In genomic region chr20:62861732-62862336, GRCh38 we compare ENCODE assay signal across 8 cellular contexts. TPM values are rescaled to one million over a fixed set of nuclear protein-coding genes. Genes with fewer than 3 reads are reported as not detected.
DNase-seq lines count a peak whose midpoint lies in the region; ATAC-seq and TF ChIP-seq lines count a peak whose summit lies in the region.

Gene TCFL5 (minus strand): TSS chr20:62861822. CDS start chr20:62861670, 152 bp downstream.

- H3K4me1 Mint-ChIP-seq in HFFc6 (ENCODE audit: low read depth): peaks cover 25% of the 10 kb centered on the region
- peaks cover 4% of the 10 kb centered on the region for H3K4me1 Mint-ChIP-seq in T-helper 2 cell treated with Interferon-gamma antibody and Interleukin-4, amounts not matched to agents 5 μg/mL and 100 μg/mL, for 36 hours (ENCODE audit: low read depth)

- peaks cover 11% of the 10 kb centered on the region; the same call in 1 of the 2 replicates for H3K36me3 Mint-ChIP-seq in HFFc6 (ENCODE audit: low read depth)
- peaks cover 7% of the 10 kb centered on the region for H3K36me3 Mint-ChIP-seq in T-helper 2 cell treated with Interferon-gamma antibody and Interleukin-4, amounts not matched to agents 5 μg/mL and 100 μg/mL, for 36 hours (ENCODE audit: low read depth)

- no peak for TF ChIP-seq CTCF in HFFc6 (IDR thresholded peaks at IDR 0.05)

- peak; percentile 78 for DNase-seq in GDM1 (lab: John Stamatoyannopoulos, UW)
- DNase-seq in HFFc6: peak; percentile 75
- DNase-seq in NCI-H1092 treated with DMSO at 0.1 percent for 48 hours (lab: John Stamatoyannopoulos, UW): peak; percentile 79
- DNase-seq in T-helper 2 cell treated with Interferon-gamma antibody and Interleukin-4, amounts not matched to agents 5 μg/mL and 100 μg/mL, for 36 hours (ENCODE audit: low spot score): peak; percentile 92
- DNase-seq in anterior cingulate cortex (lab: John Stamatoyannopoulos, UW): peak in 54 of 58 donors; percentile 63 to 95 (median 87)
- peak; percentile 84 for DNase-seq in hepatic stellate cell (ENCODE audit: low spot score)
- DNase-seq in retina: peak; percentile 83
- DNase-seq in aorta: peak; percentile 89 to 96

- peaks cover 0 to under 1% of the 10 kb centered on the region in 2 donors for H3K36me3 ChIP-seq in aorta (ENCODE audit: control insufficient read depth in 1 of 2, insufficient read depth in 2 of 2, low read length in 1 of 2)

- peak; percentile 99 for ATAC-seq in aorta (ENCODE audit: low FRiP score)

- H3K4me3 ChIP-seq in aorta (ENCODE audit: low read length in 2 of 2): peak within 1 kb of the TSS; percentile 61 to 74

- no peaks in the 10 kb centered on the region for H3K27me3 ChIP-seq in aorta (ENCODE audit: control insufficient read depth in 1 of 2, insufficient read depth in 2 of 2, low read length in 1 of 2)

- H3K27me3 Mint-ChIP-seq in HFFc6 (ENCODE audit: insufficient read depth): peaks cover 8% of the 10 kb centered on the region; the same call in 1 of the 2 replicates
- peaks cover 22% of the 10 kb centered on the region for H3K27me3 Mint-ChIP-seq in T-helper 2 cell treated with Interferon-gamma antibody and Interleukin-4, amounts not matched to agents 5 μg/mL and 100 μg/mL, for 36 hours (ENCODE audit: low read depth)

- no peaks in the 10 kb centered on the region for H3K4me1 ChIP-seq in aorta (ENCODE audit: control insufficient read depth in 1 of 2, insufficient read depth in 2 of 2, low read length in 2 of 2)

- WGBS in aorta, 2 donors: 10 to 20% methylated on average over 25 to 69 of the region's 69 CpGs

- intact Hi-C loops in aorta (cut with DNase I): no loop called here

- peak within 1 kb of the TSS; percentile 48; the same call in 1 of the 2 replicates for H3K27ac Mint-ChIP-seq in HFFc6
- peak within 1 kb of the TSS; percentile 43 for H3K27ac Mint-ChIP-seq in T-helper 2 cell treated with Interferon-gamma antibody and Interleukin-4, amounts not matched to agents 5 μg/mL and 100 μg/mL, for 36 hours

- H3K27ac ChIP-seq in aorta (ENCODE audit: low read depth in 1 of 2, low read length in 2 of 2): no peak within 1 kb of the TSS

- H3K4me3 Mint-ChIP-seq in HFFc6: peak within 1 kb of the TSS; percentile 86
- peak within 1 kb of the TSS; percentile 69 for H3K4me3 Mint-ChIP-seq in T-helper 2 cell treated with Interferon-gamma antibody and Interleukin-4, amounts not matched to agents 5 μg/mL and 100 μg/mL, for 36 hours

- no peaks in the 10 kb centered on the region for H3K9me3 ChIP-seq in aorta (ENCODE audit: control insufficient read depth, low read length)

- H3K9me3 Mint-ChIP-seq in HFFc6: no peaks in the 10 kb centered on the region; the same call in 1 of the 2 replicates
- H3K9me3 Mint-ChIP-seq in T-helper 2 cell treated with Interferon-gamma antibody and Interleukin-4, amounts not matched to agents 5 μg/mL and 100 μg/mL, for 36 hours: no peaks in the 10 kb centered on the region

RNA-seq across cellular contexts. Expression of gene TCFL5, which starts in this region (rescaled TPM):
- 10 to 100 TPM; 19.9 to 25.2 (median 21.1) TPM for total RNA-seq in HFFc6 (2021; fragmentation: NEBNext Ultra II Directional; extraction: Animal tissue kit (Norgen Biotek cat#: 25700))
- 10 to 100 TPM in 1 of 2 donors, 1 to 10 TPM in 1; 4.9 to 10.7 TPM for total RNA-seq in aorta
- polyA plus RNA-seq in aorta: 1 to 10 TPM; 4.5 TPM
